In genomic region chr11:16924826-16925494, GRCh38 we compare ENCODE assay signal across 8 cellular contexts.
DNase-seq lines count a peak whose midpoint lies in the region; ATAC-seq and TF ChIP-seq lines count a peak whose summit lies in the region.

No MANE protein-coding gene starts in this region.

- WGBS in SK-N-SH (ENCODE audit: low lambda C conversion rate): 4% methylated on average over 39 of the region's 47 CpGs

- peak overlapping the region; percentile 74 for H3K4me2 ChIP-seq in SK-N-SH

- H3K4me1 ChIP-seq in HEK293 (ENCODE audit: control insufficient read depth, insufficient read depth, low read length) (peaks cover 15% of the 10 kb centered on the region), SK-N-SH (ENCODE audit: control insufficient read depth in 1 of 2, insufficient read depth in 2 of 2, low read depth in 1 of 2, low read length in 1 of 2) (peaks cover 0 to 16% of the 10 kb centered on the region in 2 experiments; a peak in 1 of 4 replicates)

- CTCF ChIA-PET in HEK293 (lab: Yijun Ruan, JAX): interaction anchor here (1.0 kb wide), 1 partner anchor 104 kb away, joined by 4 read pairs; no protein-coding TSS in a partner anchor
- CTCF ChIA-PET in SK-N-SH (lab: Yijun Ruan, JAX): interaction anchor here (0.6 to 1.8 kb wide), 6 partner anchors 12 to 138 kb away, joined by 3 to 8 read pairs (median 4); no protein-coding TSS in a partner anchor

- no peak overlapping the region for H3K27ac Mint-ChIP-seq in neural crest cell (ENCODE audit: unreplicated experiment)
- no peak overlapping the region for H3K27ac Mint-ChIP-seq in natural killer cell

- no peaks in the 10 kb centered on the region for H3K79me2 ChIP-seq in SK-N-SH (ENCODE audit: insufficient read depth)

- no peaks in the 10 kb centered on the region for H3K36me3 ChIP-seq in HEK293 (ENCODE audit: control insufficient read depth in 2 of 2, insufficient read depth in 1 of 2, low read length in 2 of 2)
- H3K36me3 ChIP-seq in SK-N-SH (replicated peaks in 1 of 2; ENCODE audit: control insufficient read depth in 1 of 2, insufficient read depth in 2 of 2, low read length in 1 of 2): no peaks in the 10 kb centered on the region

- DNase-seq in EH (ENCODE audit: low read depth): peak; percentile 28
- DNase-seq in SK-N-SH: peak; percentile 55
- peak; percentile 25 for DNase-seq in fibroblast of pulmonary artery (ENCODE audit: low read depth)
- peak; percentile 11 for DNase-seq in neural crest cell (ENCODE audit: low read depth, low spot score)
- no peak for DNase-seq in natural killer cell

- H3K27ac ChIP-seq in HEK293 (ENCODE audit: extremely low read depth, low read depth, low read length) (peak overlapping the region; percentile 24; the same call in 1 of the 2 replicates), SK-N-SH (ENCODE audit: low read depth in 2 of 2, low read length in 1 of 2) (no peak overlapping the region)

- H4K20me1 ChIP-seq in SK-N-SH (ENCODE audit: insufficient read depth): no peaks in the 10 kb centered on the region

- TF ChIP-seq RAD21 in SK-N-SH (IDR thresholded peaks at IDR 0.05; ENCODE audit: low read length): no peak

- no peak overlapping the region for H3K9ac ChIP-seq in SK-N-SH

- POLR2A ChIA-PET in HEK293 (lab: Yijun Ruan, JAX) (interaction anchor here (1.1 to 1.4 kb wide), 2 partner anchors 151 to 153 kb away, joined by 3 to 6 read pairs; partner anchors contain the start of gene RPS13), SK-N-SH (lab: Yijun Ruan, JAX) (no interaction called here)

- H3K4me1 Mint-ChIP-seq in neural crest cell: peaks cover 9% of the 10 kb centered on the region
- no peaks in the 10 kb centered on the region for H3K4me1 Mint-ChIP-seq in natural killer cell

- no peaks in the 10 kb centered on the region for H3K9me3 ChIP-seq in HEK293 (ENCODE audit: control insufficient read depth, insufficient read depth, low read depth, low read length)
- H3K9me3 ChIP-seq in SK-N-SH: no peaks in the 10 kb centered on the region

- H3F3A ChIP-seq in SK-N-SH (replicated peaks; ENCODE audit: insufficient read depth): no peaks in the 10 kb centered on the region

- no peaks in the 10 kb centered on the region for H3K36me3 Mint-ChIP-seq in neural crest cell (ENCODE audit: low read depth)
- H3K36me3 Mint-ChIP-seq in natural killer cell: no peaks in the 10 kb centered on the region

- H3K4me3 ChIP-seq in HEK293 (ENCODE audit: low read depth, low read length) (peak overlapping the region; percentile 64), SK-N-SH (ENCODE audit: low read depth in 2 of 2, low read length in 1 of 2) (peak overlapping the region; percentile 43 to 47), fibroblast of pulmonary artery (replicated peaks; ENCODE audit: low read depth, low read length) (peak overlapping the region; percentile 19)

- intact Hi-C loops in natural killer cell (cut with micrococcal nuclease): no loop called here

- H3K9me3 Mint-ChIP-seq in neural crest cell (no peaks in the 10 kb centered on the region), natural killer cell (no peaks in the 10 kb centered on the region)

- ATAC-seq in natural killer cell: no peak
- no peak for ATAC-seq in HG03520 (IDR thresholded peaks at IDR 0.05; ENCODE audit: unreplicated experiment)
- no peak for ATAC-seq in HG03571 (IDR thresholded peaks at IDR 0.05; ENCODE audit: unreplicated experiment)

- TF ChIP-seq CTCF in HEK293 (tag by site-specific recombination; IDR thresholded peaks at IDR 0.05) (no peak), SK-N-SH (IDR thresholded peaks at IDR 0.05) (no peak), fibroblast of pulmonary artery (IDR thresholded peaks at IDR 0.05; ENCODE audit: low read length, missing control alignments) (no peak), neural crest cell (conservative IDR thresholded peaks at IDR 0.05) (no peak), natural killer cell (IDR thresholded peaks at IDR 0.05) (no peak)

- no peaks in the 10 kb centered on the region for H3K9me2 ChIP-seq in SK-N-SH

- no peak overlapping the region for H2AFZ ChIP-seq in SK-N-SH (ENCODE audit: low read depth)

- H3K27me3 ChIP-seq in SK-N-SH (ENCODE audit: insufficient read depth): peaks cover 41% of the 10 kb centered on the region

- TF ChIP-seq EP300 in SK-N-SH (IDR thresholded peaks at IDR 0.05; ENCODE audit: borderline replicate concordance in 1 of 2, low read depth in 1 of 2, low read length in 1 of 2): no peak

- H3K4me3 Mint-ChIP-seq in neural crest cell: peak overlapping the region; percentile 83
- no peak overlapping the region for H3K4me3 Mint-ChIP-seq in natural killer cell

- H3K27me3 Mint-ChIP-seq in neural crest cell (ENCODE audit: low read depth) (peaks cover 93% of the 10 kb centered on the region), natural killer cell (ENCODE audit: low read depth in 2 of 2) (peaks cover 24 to 42% of the 10 kb centered on the region in 2 donors)

TF ChIP-seq in HEK293, 187 proteins besides CTCF, POLR2A, EP300 and RAD21 (continues in another document):
- no peak for TF ChIP-seq ZNF621 (tag by site-specific recombination; IDR thresholded peaks at IDR 0.05)
- TF ChIP-seq ZSCAN16 (tag by site-specific recombination; IDR thresholded peaks at IDR 0.05): no peak
- no peak for TF ChIP-seq ZBTB6 (tag by site-specific recombination; IDR thresholded peaks at IDR 0.05)
- TF ChIP-seq ZBTB49 (tag by site-specific recombination; IDR thresholded peaks at IDR 0.05; ENCODE audit: low read depth): no peak
- TF ChIP-seq ZNF433 (tag by site-specific recombination; IDR thresholded peaks at IDR 0.05; ENCODE audit: low read depth): no peak
- peak; percentile 61 for TF ChIP-seq IKZF3 (tag by site-specific recombination; IDR thresholded peaks at IDR 0.05)

TF ChIP-seq in SK-N-SH, 30 proteins besides CTCF, POLR2A, EP300 and RAD21:
- TF ChIP-seq NRF1 (IDR thresholded peaks at IDR 0.05; ENCODE audit: low read depth, low read length) (no peak), POLR2AphosphoS5 (IDR thresholded peaks at IDR 0.05; ENCODE audit: low read depth, low read length) (no peak)
TF ChIP-seq in SK-N-SH: peak in this region for 0.
